In genomic region chr10:117341061-117341460, GRCh38 we compare ENCODE assay signal across 26 cellular contexts.
"Had no signal": no experiment of that assay in that cellular context is flagged by ENCODE, and none has a peak within 500 bp of the region (broad histone marks: within the 10 kb centered on the region; RNA-seq: fewer than 3 reads in every experiment).

No MANE protein-coding gene starts in this region.

- H3K4me3 ChIP-seq: ascending aorta, cardiac muscle cell had no signal

- H3K9me3 Mint-ChIP-seq: activated CD4-positive, alpha-beta T cell treated with anti-CD3 and anti-CD28 coated beads, Interleukin-2, amount 10 ng/mL, durations not matched to agents 24 days and 14 days; activated CD8-positive, alpha-beta T cell treated with anti-CD3 and anti-CD28 coated beads for 36 hours; activated naive CD8-positive, alpha-beta T cell treated with anti-CD3 and anti-CD28 coated beads, Interleukin-2, amount 10 ng/mL, durations not matched to agents 7 days and 5 days; activated T-cell treated with anti-CD3 and anti-CD28 coated beads, Interleukin-2, amount 50 U/mL, for 72 hours; activated T-helper 2 cell treated with anti-CD3 and anti-CD28 coated beads, Interferon-gamma antibody, Interleukin-2, Interleukin-4, amounts not matched to agents 10 μg/mL and 5 μg/mL and 100 μg/mL, durations not matched to agents 14 hours and 24 hours and 36 hours had no signal

- H3K4me1 ChIP-seq: ascending aorta had no signal

- H3K27me3 Mint-ChIP-seq: activated CD4-positive, alpha-beta T cell treated with anti-CD3 and anti-CD28 coated beads, Interleukin-2, amount 10 ng/mL, durations not matched to agents 24 days and 14 days; activated CD8-positive, alpha-beta T cell treated with anti-CD3 and anti-CD28 coated beads for 36 hours; activated naive CD4-positive, alpha-beta T cell treated with anti-CD3 and anti-CD28 coated beads, Interleukin-2, amount 50 U/mL, for 24 hours; activated naive CD8-positive, alpha-beta T cell treated with anti-CD3 and anti-CD28 coated beads, Interleukin-2, amount 10 ng/mL, durations not matched to agents 7 days and 5 days had no signal

- ATAC-seq: activated CD8-positive, alpha-beta T cell treated with anti-CD3 and anti-CD28 coated beads for 36 hours; activated T-cell treated with anti-CD3 and anti-CD28 coated beads, Interleukin-2, amount 50 U/mL, for 72 hours; Panc1; SK-N-SH treated with all-trans-retinoic acid at 6 μM for 48 hours had no signal

- H3K27me3 ChIP-seq: ascending aorta, cardiac muscle cell had no signal

- H3K27ac Mint-ChIP-seq: activated CD4-positive, alpha-beta T cell treated with anti-CD3 and anti-CD28 coated beads, Interleukin-2, amount 10 ng/mL, durations not matched to agents 24 days and 14 days; activated CD8-positive, alpha-beta T cell treated with anti-CD3 and anti-CD28 coated beads for 36 hours; activated naive CD4-positive, alpha-beta T cell treated with anti-CD3 and anti-CD28 coated beads, Interleukin-2, amount 50 U/mL, for 24 hours; activated naive CD8-positive, alpha-beta T cell treated with anti-CD3 and anti-CD28 coated beads, Interleukin-2, amount 10 ng/mL, durations not matched to agents 7 days and 5 days; activated T-cell treated with anti-CD3 and anti-CD28 coated beads, Interleukin-2, amount 50 U/mL, for 72 hours; activated T-helper 2 cell treated with anti-CD3 and anti-CD28 coated beads, Interferon-gamma antibody, Interleukin-2, Interleukin-4, amounts not matched to agents 10 μg/mL and 5 μg/mL and 100 μg/mL, durations not matched to agents 14 hours and 24 hours and 36 hours had no signal

- H3K9me3 ChIP-seq: ascending aorta had no signal

- DNase-seq: activated CD4-positive, alpha-beta T cell treated with anti-CD3 and anti-CD28 coated beads, Interleukin-2, amount 10 ng/mL, durations not matched to agents 24 days and 14 days; activated CD4-positive, alpha-beta T cell treated with anti-CD3 and anti-CD28 coated beads, Interleukin-2, amount 50 U/mL, for 4 hours; activated CD8-positive, alpha-beta T cell treated with anti-CD3 and anti-CD28 coated beads for 36 hours; activated gamma-delta T cell; activated naive CD4-positive, alpha-beta T cell treated with Interleukin-2 at 50 U/mL for 16 hours; activated naive CD8-positive, alpha-beta T cell treated with anti-CD3 and anti-CD28 coated beads, Interleukin-2, amount 10 ng/mL, durations not matched to agents 7 days and 5 days; activated T-cell treated with anti-CD3 and anti-CD28 coated beads, Interleukin-2, amount 50 U/mL, for 1 hour; activated T-cell treated with anti-CD3 and anti-CD28 coated beads, Interleukin-2, amount 50 U/mL, for 72 hours; amygdala; NCI-H1048; NCI-H1694 treated with DMSO at 0.1 percent for 48 hours; NCI-H2029; NCI-H345; NCI-H524 treated with DMSO at 0.1 percent for 48 hours; RPMI8226; SHP77 treated with DMSO at 0.1 percent for 48 hours; T-helper 1 cell; T-helper 2 cell; T1000; WERI-Rb-1 had no signal

- H3K36me3 ChIP-seq: ascending aorta, cardiac muscle cell had no signal

- H3K4me3 Mint-ChIP-seq: activated CD4-positive, alpha-beta T cell treated with anti-CD3 and anti-CD28 coated beads, Interleukin-2, amount 10 ng/mL, durations not matched to agents 24 days and 14 days; activated CD8-positive, alpha-beta T cell treated with anti-CD3 and anti-CD28 coated beads for 36 hours; activated naive CD4-positive, alpha-beta T cell treated with anti-CD3 and anti-CD28 coated beads, Interleukin-2, amount 50 U/mL, for 24 hours; activated naive CD8-positive, alpha-beta T cell treated with anti-CD3 and anti-CD28 coated beads, Interleukin-2, amount 10 ng/mL, durations not matched to agents 7 days and 5 days; activated T-cell treated with anti-CD3 and anti-CD28 coated beads, Interleukin-2, amount 50 U/mL, for 72 hours had no signal

- H3K27ac ChIP-seq: ascending aorta, cardiac muscle cell, WERI-Rb-1 had no signal
